Comparison of ENCODE assay signal across 1 cellular context in genomic region chr17:42679492-42680330, GRCh38.
A peak's percentile ranks its signal among the peaks of the same experiment; 100 is the strongest.
TF ChIP-seq lines count a peak whose summit lies in the region.

No MANE protein-coding gene starts in this region.

TF ChIP-seq in K562, 482 proteins besides CTCF, POLR2A, EP300 and RAD21 (continued from another document and continues in another):
- TF ChIP-seq NCOA2 (IDR thresholded peaks at IDR 0.05; ENCODE audit: partially characterized antibody in 2 of 2) = no peak
- no peak for TF ChIP-seq NBN (IDR thresholded peaks at IDR 0.05; ENCODE audit: low read depth)
- TF ChIP-seq SREBF2 (CRISPR knock-in tag; IDR thresholded peaks at IDR 0.05) = no peak
- no peak for TF ChIP-seq ZNF184 (CRISPR knock-in tag; IDR thresholded peaks at IDR 0.05)
- no peak for TF ChIP-seq ZNF407 (IDR thresholded peaks at IDR 0.05; ENCODE audit: low read depth)
- no peak for TF ChIP-seq ZNF24 (IDR thresholded peaks at IDR 0.05)
- TF ChIP-seq ADNP (tag; IDR thresholded peaks at IDR 0.05) = no peak
- TF ChIP-seq ZNF280A (IDR thresholded peaks at IDR 0.05; ENCODE audit: low read depth, partially characterized antibody) = no peak
- TF ChIP-seq EZH2 (IDR thresholded peaks at IDR 0.05; ENCODE audit: borderline replicate concordance, low read depth, low read length) = no peak
- no peak; a peak in 1 of 4 replicates for TF ChIP-seq NONO (IDR thresholded peaks at IDR 0.05; ENCODE audit: low read depth in 2 of 2, low read length in 1 of 2)
- no peak for TF ChIP-seq ZBTB5 (IDR thresholded peaks at IDR 0.05)
- no peak for TF ChIP-seq MEIS2 (IDR thresholded peaks at IDR 0.05; ENCODE audit: partially characterized antibody)
- TF ChIP-seq TAF1 (IDR thresholded peaks at IDR 0.05; ENCODE audit: control insufficient read depth, extremely low read depth, insufficient read depth, low read length, severe bottlenecking) = no peak
- TF ChIP-seq ZNF695 (CRISPR knock-in tag; IDR thresholded peaks at IDR 0.05) = no peak
- peak; percentile 75 for TF ChIP-seq MYC (IDR thresholded peaks at IDR 0.05; ENCODE audit: low read depth, low read length)
- 0 out of 2 replicates have a peak, but pooled peaks have one; percentile 35 for TF ChIP-seq MYC (CRISPR knock-in tag; IDR thresholded peaks at IDR 0.05; ENCODE audit: borderline replicate concordance, low read depth)
- no peak for TF ChIP-seq ETV1 (tag; conservative IDR thresholded peaks at IDR 0.05; ENCODE audit: low read depth)
- TF ChIP-seq SIRT6 (IDR thresholded peaks at IDR 0.05; ENCODE audit: low read depth, low read length) = no peak
- TF ChIP-seq CCNT2 (IDR thresholded peaks at IDR 0.05; ENCODE audit: borderline replicate concordance, extremely low read depth, insufficient read length, low read depth, low read length) = no peak
- TF ChIP-seq CC2D1A (IDR thresholded peaks at IDR 0.05) = no peak
- no peak; the same call in 1 of the 2 replicates for TF ChIP-seq PKNOX1 (IDR thresholded peaks at IDR 0.05)
- TF ChIP-seq TBL1XR1 (IDR thresholded peaks at IDR 0.05; ENCODE audit: low read length in 2 of 2) = no peak
- TF ChIP-seq ZNF668 (CRISPR knock-in tag; IDR thresholded peaks at IDR 0.05) = no peak
- no peak for TF ChIP-seq MEF2A (IDR thresholded peaks at IDR 0.05; ENCODE audit: control insufficient read depth, low read depth, low read length)
- TF ChIP-seq JUNB (CRISPR knock-in tag; conservative IDR thresholded peaks at IDR 0.05) = no peak
- TF ChIP-seq SNAPC5 (CRISPR knock-in tag; IDR thresholded peaks at IDR 0.05) = no peak
- no peak for TF ChIP-seq CUX1 (CRISPR knock-in tag; IDR thresholded peaks at IDR 0.05)
- peak; percentile 81 for TF ChIP-seq RBBP5 (IDR thresholded peaks at IDR 0.05; ENCODE audit: borderline replicate concordance, insufficient read depth, low read length, poor library complexity, severe bottlenecking)
- no peak for TF ChIP-seq ZNF140 (CRISPR knock-in tag; IDR thresholded peaks at IDR 0.05)
- no peak for TF ChIP-seq SLC30A9 (CRISPR knock-in tag; IDR thresholded peaks at IDR 0.05)
- peak; percentile 83 for TF ChIP-seq ZBTB43 (CRISPR knock-in tag; IDR thresholded peaks at IDR 0.05)
- TF ChIP-seq SP2 (IDR thresholded peaks at IDR 0.05; ENCODE audit: extremely low read depth, low read depth, low read length, poor library complexity, severe bottlenecking) = no peak
- TF ChIP-seq TFAM (CRISPR knock-in tag; conservative IDR thresholded peaks at IDR 0.05) = no peak
- no peak for TF ChIP-seq HMBOX1 (IDR thresholded peaks at IDR 0.05)
- TF ChIP-seq FIP1L1 (IDR thresholded peaks at IDR 0.05; ENCODE audit: low read depth, low read length, poor library complexity, severe bottlenecking) = peak; percentile 87
- no peak for TF ChIP-seq SIX5 (IDR thresholded peaks at IDR 0.05; ENCODE audit: borderline replicate concordance in 1 of 2, insufficient read depth in 1 of 2, low read depth in 1 of 2, low read length in 2 of 2)
- no peak for TF ChIP-seq ZBTB26 (CRISPR knock-in tag; IDR thresholded peaks at IDR 0.05)
- TF ChIP-seq RBM25 (IDR thresholded peaks at IDR 0.05; ENCODE audit: low read depth, low read length, severe bottlenecking) = no peak
- TF ChIP-seq SNIP1 (IDR thresholded peaks at IDR 0.05; ENCODE audit: low read depth) = no peak
